In genomic region chr2:231961349-231962166, GRCh38 we compare ENCODE assay signal across 8 cellular contexts. TPM values are rescaled to one million over a fixed set of nuclear protein-coding genes. Genes with fewer than 3 reads are reported as not detected.
DNase-seq lines count a peak whose midpoint lies in the region; ATAC-seq, FAIRE-seq and TF ChIP-seq lines count a peak whose summit lies in the region.

Gene DIS3L2 (plus strand): TSS chr2:231961713. CDS start chr2:232014928, 53,215 bp downstream.

- peak within 1 kb of the TSS; percentile 91 to 92 for H3K4me3 ChIP-seq in right atrium auricular region

- in situ Hi-C loops in GM13977 (cut with MboI; ENCODE audit: low pct_unique_long_range_greater_than_20kb, low sequenced_read_pairs, unreplicated experiment) = no loop called here

- H3K9me3 ChIP-seq in T-helper 17 cell (ENCODE audit: control insufficient read depth, low read length, poor library complexity, severe bottlenecking) = no peaks in the 10 kb centered on the region
- no peaks in the 10 kb centered on the region for H3K9me3 ChIP-seq in right atrium auricular region

- H3K27ac Mint-ChIP-seq in T-helper 17 cell = peak within 1 kb of the TSS; percentile 88

- TF ChIP-seq CTCF in GM13977 (IDR thresholded peaks at IDR 0.05; ENCODE audit: extremely low read depth, insufficient read depth, missing control alignments) (no peak), right atrium auricular region (IDR thresholded peaks at IDR 0.05) (peak in 1 of 2 donors; percentile 24)

- FAIRE-seq in urothelium cell line (lab: Jason Lieb, UNC) = no peak

- H3K4me3 Mint-ChIP-seq in T-helper 17 cell = peak within 1 kb of the TSS; percentile 95

- peaks cover 0 to 8% of the 10 kb centered on the region in 2 donors for H3K4me1 ChIP-seq in right atrium auricular region

- peaks cover 2% of the 10 kb centered on the region for H3K36me3 Mint-ChIP-seq in T-helper 17 cell (ENCODE audit: low read depth)

- H3K27ac ChIP-seq in angular gyrus (ENCODE audit: low read depth, low read length) (peak within 1 kb of the TSS; percentile 73), right atrium auricular region (peak within 1 kb of the TSS; percentile 55 to 72)

- ATAC-seq in HG02852 (IDR thresholded peaks at IDR 0.05; ENCODE audit: unreplicated experiment) (peak; percentile 91), T-helper 17 cell (peak; percentile 95)

- peaks cover 33% of the 10 kb centered on the region for H3K4me1 Mint-ChIP-seq in T-helper 17 cell

- H3K27me3 ChIP-seq in right atrium auricular region = no peaks in the 10 kb centered on the region

- no peaks in the 10 kb centered on the region for H3K36me3 ChIP-seq in right atrium auricular region

- H3K27me3 Mint-ChIP-seq in T-helper 17 cell = peaks cover 6% of the 10 kb centered on the region

- DNase-seq in GM13977 (ENCODE audit: low spot score) (peak; percentile 92), NCI-H146 (lab: John Stamatoyannopoulos, UW) (peak; percentile 79), T-helper 17 cell (peak; percentile 61 to 66 (median 63)), right atrium auricular region (ENCODE audit: low spot score) (peak; percentile 75), pulmonary artery endothelial cell (ENCODE audit: low read depth, low spot score) (peak; percentile 30), urothelium cell line (ENCODE audit: low spot score) (peak; percentile 91)

RNA-seq across cellular contexts. Expression of gene DIS3L2, which starts in this region (rescaled TPM):
- total RNA-seq in T-helper 17 cell (10 to 100 TPM; 55.5 to 67.2 TPM), right atrium auricular region (10 to 100 TPM; 19.6 to 22.1 TPM), pulmonary artery endothelial cell (17.1 and 18.8 TPM in 2 replicates)

Comparison
In these comparisons a context has a peak if more than half of its experiments do, and no peak if none do; other contexts are left out.
1. Peak in every context shown above with its lines: DNase-seq, ATAC-seq, H3K4me3 ChIP-seq and H3K27ac ChIP-seq.
2. DNase-seq: peak in every context shown above with its lines; median percentile 92 in GM13977; 91 in urothelium cell line; 79 in NCI-H146; 75 in right atrium auricular region; 63 in T-helper 17 cell; 30 in pulmonary artery endothelial cell.